In the genomic region with DNA sequence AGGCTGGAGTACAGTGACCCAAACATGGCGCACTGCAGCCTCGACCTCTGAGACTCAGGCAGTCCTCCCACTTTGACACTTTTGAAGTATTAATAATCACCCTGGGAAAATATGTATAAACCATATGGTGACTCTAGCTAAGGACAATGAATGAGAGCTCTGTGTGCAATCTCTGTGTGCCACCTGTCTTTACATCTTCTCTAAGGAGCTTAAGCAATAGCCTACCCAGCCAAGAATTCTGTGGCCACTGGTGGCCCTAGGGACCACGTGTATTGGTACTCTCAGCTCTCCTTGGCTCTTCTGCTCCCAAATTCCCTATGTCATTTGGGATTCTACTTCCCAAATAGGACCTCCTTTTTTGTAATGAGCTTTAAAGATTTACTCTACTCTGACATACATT, we compare ENCODE assay signal across 22 cellular contexts. TPM values are rescaled to one million over a fixed set of nuclear protein-coding genes. Genes with fewer than 3 reads are reported as not detected.
"Had no signal": no experiment of that assay in that cellular context is flagged by ENCODE, and none has a peak within 500 bp of the region (broad histone marks: within the 10 kb centered on the region; RNA-seq: fewer than 3 reads in every experiment).

No MANE protein-coding gene starts in this region.

- H3K4me1 Mint-ChIP-seq: T-helper 17 cell had no signal

- H3K4me3 Mint-ChIP-seq: T-helper 17 cell had no signal

- ATAC-seq: T-helper 17 cell had no signal

- H3K27ac Mint-ChIP-seq: T-helper 17 cell had no signal

- H3K9me3 ChIP-seq: SK-N-SH had no signal

- DNase-seq: KBM-7, NCI-H1092, NCI-H1105 treated with DMSO at 0.1 percent for 48 hours, NCI-H1417 treated with DMSO at 0.1 percent for 48 hours, NCI-H146, NCI-H1694 treated with DMSO at 0.1 percent for 48 hours, NCI-H1930, NCI-H2081, NCI-H2107, NCI-H2227 treated with DMSO at 0.1 percent for 48 hours, NCI-H526, Right ventricle myocardium superior, RPMI8226, SIG-M5, SK-N-SH, SW 1271, T-helper 1 cell, T-helper 17 cell had no signal

RNA-seq across cellular contexts. Expression of a gene that starts 23.7 kb away (rescaled TPM):
- total RNA-seq: HT-29, LHCN-M2, MCF 10A, Right ventricle myocardium superior, SK-MEL-5, T-helper 17 cell had no signal
